ENCODE assay signal across 1 cellular context in genomic region chr9:99906403-99907207, GRCh38.
A peak's percentile ranks its signal among the peaks of the same experiment; 100 is the strongest.
TF ChIP-seq lines count a peak whose summit lies in the region.

TSS of gene STX17 (plus strand) at chr9:99906654. CDS start at chr9:99915240, 8,586 bp downstream.

TF ChIP-seq in IMR-90, 13 proteins besides CTCF, POLR2A, EP300 and RAD21 (continued from another document):
- TF ChIP-seq USF2 (IDR thresholded peaks at IDR 0.05; ENCODE audit: low read depth, low read length) (no peak), RCOR1 (IDR thresholded peaks at IDR 0.05; ENCODE audit: insufficient replicate concordance, low read length) (no peak), MAZ (IDR thresholded peaks at IDR 0.05; ENCODE audit: borderline replicate concordance, low read depth, low read length) (peak; percentile 25; the same call in 1 of the 2 replicates), MXI1 (IDR thresholded peaks at IDR 0.05; ENCODE audit: borderline replicate concordance, low read depth, low read length) (0 out of 2 replicates have a peak, but pooled peaks have one; percentile 9), RFX5 (IDR thresholded peaks at IDR 0.05; ENCODE audit: low read depth, low read length) (no peak), BHLHE40 (IDR thresholded peaks at IDR 0.05; ENCODE audit: low read depth, low read length) (0 out of 2 replicates have a peak, but pooled peaks have one; percentile 9)
